1 cellular context compared by ENCODE assay signal in the genomic region with DNA sequence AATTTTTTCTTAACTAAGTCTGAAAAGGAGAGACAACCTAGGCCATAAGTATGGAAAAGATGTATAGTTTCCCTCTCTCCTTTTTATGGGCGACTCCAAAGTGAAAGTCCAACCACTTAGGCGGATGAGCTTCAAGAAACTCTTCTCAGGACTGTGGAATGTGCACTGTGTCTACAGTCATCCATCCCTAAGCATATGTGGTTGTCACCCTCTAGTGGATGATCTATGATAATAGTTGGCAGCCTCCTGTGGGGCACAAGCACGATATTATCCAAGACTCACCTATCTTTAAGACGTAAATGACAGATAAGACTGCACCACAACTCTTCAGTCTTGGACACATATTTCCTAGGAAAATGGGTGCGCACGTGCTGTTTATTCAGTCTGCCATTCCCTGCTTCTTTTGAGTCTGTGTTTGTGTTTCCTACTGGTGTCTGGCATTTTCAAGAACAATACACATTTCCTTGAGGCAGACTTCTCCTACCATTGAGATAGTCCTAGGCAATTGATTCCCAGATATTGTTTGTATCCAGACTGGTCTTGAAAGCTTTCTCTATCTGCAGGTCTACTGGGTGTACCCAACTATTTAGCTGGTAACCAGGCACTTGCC.
A peak's percentile ranks its signal among the peaks of the same experiment; 100 is the strongest.
TF ChIP-seq lines count a peak whose summit lies in the region.

No MANE protein-coding gene starts in this region.

TF ChIP-seq in HepG2, 621 proteins besides CTCF, POLR2A, EP300 and RAD21 (continued from another document and continues in another):
- TF ChIP-seq DMTF1 (CRISPR knock-in tag; IDR thresholded peaks at IDR 0.05) = no peak
- TF ChIP-seq, protein P1, sequence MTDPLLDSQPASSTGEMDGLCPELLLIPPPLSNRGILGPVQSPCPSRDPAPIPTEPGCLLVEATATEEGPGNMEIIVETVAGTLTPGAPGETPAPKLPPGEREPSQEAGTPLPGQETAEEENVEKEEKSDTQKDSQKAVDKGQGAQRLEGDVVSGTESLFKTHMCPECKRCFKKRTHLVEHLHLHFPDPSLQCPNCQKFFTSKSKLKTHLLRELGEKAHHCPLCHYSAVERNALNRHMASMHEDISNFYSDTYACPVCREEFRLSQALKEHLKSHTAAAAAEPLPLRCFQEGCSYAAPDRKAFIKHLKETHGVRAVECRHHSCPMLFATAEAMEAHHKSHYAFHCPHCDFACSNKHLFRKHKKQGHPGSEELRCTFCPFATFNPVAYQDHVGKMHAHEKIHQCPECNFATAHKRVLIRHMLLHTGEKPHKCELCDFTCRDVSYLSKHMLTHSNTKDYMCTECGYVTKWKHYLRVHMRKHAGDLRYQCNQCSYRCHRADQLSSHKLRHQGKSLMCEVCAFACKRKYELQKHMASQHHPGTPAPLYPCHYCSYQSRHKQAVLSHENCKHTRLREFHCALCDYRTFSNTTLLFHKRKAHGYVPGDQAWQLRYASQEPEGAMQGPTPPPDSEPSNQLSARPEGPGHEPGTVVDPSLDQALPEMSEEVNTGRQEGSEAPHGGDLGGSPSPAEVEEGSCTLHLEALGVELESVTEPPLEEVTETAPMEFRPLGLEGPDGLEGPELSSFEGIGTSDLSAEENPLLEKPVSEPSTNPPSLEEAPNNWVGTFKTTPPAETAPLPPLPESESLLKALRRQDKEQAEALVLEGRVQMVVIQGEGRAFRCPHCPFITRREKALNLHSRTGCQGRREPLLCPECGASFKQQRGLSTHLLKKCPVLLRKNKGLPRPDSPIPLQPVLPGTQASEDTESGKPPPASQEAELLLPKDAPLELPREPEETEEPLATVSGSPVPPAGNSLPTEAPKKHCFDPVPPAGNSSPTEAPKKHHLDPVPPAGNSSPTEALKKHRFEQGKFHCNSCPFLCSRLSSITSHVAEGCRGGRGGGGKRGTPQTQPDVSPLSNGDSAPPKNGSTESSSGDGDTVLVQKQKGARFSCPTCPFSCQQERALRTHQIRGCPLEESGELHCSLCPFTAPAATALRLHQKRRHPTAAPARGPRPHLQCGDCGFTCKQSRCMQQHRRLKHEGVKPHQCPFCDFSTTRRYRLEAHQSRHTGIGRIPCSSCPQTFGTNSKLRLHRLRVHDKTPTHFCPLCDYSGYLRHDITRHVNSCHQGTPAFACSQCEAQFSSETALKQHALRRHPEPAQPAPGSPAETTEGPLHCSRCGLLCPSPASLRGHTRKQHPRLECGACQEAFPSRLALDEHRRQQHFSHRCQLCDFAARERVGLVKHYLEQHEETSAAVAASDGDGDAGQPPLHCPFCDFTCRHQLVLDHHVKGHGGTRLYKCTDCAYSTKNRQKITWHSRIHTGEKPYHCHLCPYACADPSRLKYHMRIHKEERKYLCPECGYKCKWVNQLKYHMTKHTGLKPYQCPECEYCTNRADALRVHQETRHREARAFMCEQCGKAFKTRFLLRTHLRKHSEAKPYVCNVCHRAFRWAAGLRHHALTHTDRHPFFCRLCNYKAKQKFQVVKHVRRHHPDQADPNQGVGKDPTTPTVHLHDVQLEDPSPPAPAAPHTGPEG (CRISPR knock-in tag; IDR thresholded peaks at IDR 0.05) = no peak
- TF ChIP-seq ZNF777 (CRISPR knock-in tag; IDR thresholded peaks at IDR 0.05) = no peak
- no peak for TF ChIP-seq KAT2B (IDR thresholded peaks at IDR 0.05; ENCODE audit: borderline replicate concordance, low read depth, low read length)
- TF ChIP-seq GPBP1L1 (CRISPR knock-in tag; IDR thresholded peaks at IDR 0.05) = no peak
- TF ChIP-seq HNRNPLL (IDR thresholded peaks at IDR 0.05; ENCODE audit: low read depth, low read length, poor library complexity, severe bottlenecking) = no peak
- no peak for TF ChIP-seq ARID4A (CRISPR knock-in tag; IDR thresholded peaks at IDR 0.05; ENCODE audit: borderline replicate concordance)
- TF ChIP-seq ZNF563 (CRISPR knock-in tag; IDR thresholded peaks at IDR 0.05) = no peak
- peak; percentile 89 for TF ChIP-seq TEAD3 (CRISPR knock-in tag; optimal IDR thresholded peaks at IDR 0.05; ENCODE audit: borderline replicate concordance)
- TF ChIP-seq ZNF576 (CRISPR knock-in tag; IDR thresholded peaks at IDR 0.05) = no peak
- TF ChIP-seq POLR2AphosphoS5 (IDR thresholded peaks at IDR 0.05; ENCODE audit: low read depth, low read length) = no peak
- TF ChIP-seq MIER2 (CRISPR knock-in tag; IDR thresholded peaks at IDR 0.05) = no peak
- TF ChIP-seq FLYWCH1 (CRISPR knock-in tag; IDR thresholded peaks at IDR 0.05) = no peak
- no peak for TF ChIP-seq HOXA5 (CRISPR knock-in tag; IDR thresholded peaks at IDR 0.05)
- TF ChIP-seq, protein P2, sequence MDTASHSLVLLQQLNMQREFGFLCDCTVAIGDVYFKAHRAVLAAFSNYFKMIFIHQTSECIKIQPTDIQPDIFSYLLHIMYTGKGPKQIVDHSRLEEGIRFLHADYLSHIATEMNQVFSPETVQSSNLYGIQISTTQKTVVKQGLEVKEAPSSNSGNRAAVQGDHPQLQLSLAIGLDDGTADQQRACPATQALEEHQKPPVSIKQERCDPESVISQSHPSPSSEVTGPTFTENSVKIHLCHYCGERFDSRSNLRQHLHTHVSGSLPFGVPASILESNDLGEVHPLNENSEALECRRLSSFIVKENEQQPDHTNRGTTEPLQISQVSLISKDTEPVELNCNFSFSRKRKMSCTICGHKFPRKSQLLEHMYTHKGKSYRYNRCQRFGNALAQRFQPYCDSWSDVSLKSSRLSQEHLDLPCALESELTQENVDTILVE (CRISPR knock-in tag; IDR thresholded peaks at IDR 0.05) = peak; percentile 61; the same call in 1 of the 2 replicates
- no peak for TF ChIP-seq ZBTB33 (CRISPR knock-in tag; IDR thresholded peaks at IDR 0.05)
- no peak for TF ChIP-seq ZNF136 (CRISPR knock-in tag; IDR thresholded peaks at IDR 0.05; ENCODE audit: low read depth)
- 0 out of 2 replicates have a peak, but pooled peaks have one; percentile 28 for TF ChIP-seq THAP11 (CRISPR knock-in tag; IDR thresholded peaks at IDR 0.05)
- no peak for TF ChIP-seq ZNF317 (CRISPR knock-in tag; IDR thresholded peaks at IDR 0.05)
- no peak for TF ChIP-seq ADNP (CRISPR knock-in tag; IDR thresholded peaks at IDR 0.05)
- no peak for TF ChIP-seq REXO4 (CRISPR knock-in tag; IDR thresholded peaks at IDR 0.05; ENCODE audit: borderline replicate concordance)
- TF ChIP-seq MIXL1 (CRISPR knock-in tag; IDR thresholded peaks at IDR 0.05) = 0 out of 2 replicates have a peak, but pooled peaks have one; percentile 33
- no peak for TF ChIP-seq REL (CRISPR knock-in tag; conservative IDR thresholded peaks at IDR 0.05)
- TF ChIP-seq SP2 (CRISPR knock-in tag; IDR thresholded peaks at IDR 0.05) = no peak
- no peak for TF ChIP-seq ZNF180 (CRISPR knock-in tag; IDR thresholded peaks at IDR 0.05; ENCODE audit: borderline replicate concordance, low read depth)
- no peak for TF ChIP-seq FOXJ3 (CRISPR knock-in tag; IDR thresholded peaks at IDR 0.05; ENCODE audit: borderline replicate concordance)
- TF ChIP-seq XBP1 (CRISPR knock-in tag; IDR thresholded peaks at IDR 0.05) = no peak
- no peak for TF ChIP-seq ZSCAN12 (CRISPR knock-in tag; IDR thresholded peaks at IDR 0.05)
- no peak for TF ChIP-seq ZBTB34 (CRISPR knock-in tag; IDR thresholded peaks at IDR 0.05)
- TF ChIP-seq PRPF4 (IDR thresholded peaks at IDR 0.05; ENCODE audit: low read depth, low read length, poor library complexity, severe bottlenecking) = no peak
- no peak for TF ChIP-seq ZNF263 (CRISPR knock-in tag; IDR thresholded peaks at IDR 0.05)
- TF ChIP-seq TCF7 (IDR thresholded peaks at IDR 0.05; ENCODE audit: low read depth) = no peak
- TF ChIP-seq ZMYM2 (CRISPR knock-in tag; IDR thresholded peaks at IDR 0.05) = no peak
- peak; percentile 98 for TF ChIP-seq STAG1 (CRISPR knock-in tag; IDR thresholded peaks at IDR 0.05)
- TF ChIP-seq PRMT3 (CRISPR knock-in tag; IDR thresholded peaks at IDR 0.05; ENCODE audit: borderline replicate concordance, low read depth) = no peak
- 0 out of 2 replicates have a peak, but pooled peaks have one; percentile 19 for TF ChIP-seq FOSL2 (CRISPR knock-in tag; IDR thresholded peaks at IDR 0.05)
- TF ChIP-seq, protein P3, sequence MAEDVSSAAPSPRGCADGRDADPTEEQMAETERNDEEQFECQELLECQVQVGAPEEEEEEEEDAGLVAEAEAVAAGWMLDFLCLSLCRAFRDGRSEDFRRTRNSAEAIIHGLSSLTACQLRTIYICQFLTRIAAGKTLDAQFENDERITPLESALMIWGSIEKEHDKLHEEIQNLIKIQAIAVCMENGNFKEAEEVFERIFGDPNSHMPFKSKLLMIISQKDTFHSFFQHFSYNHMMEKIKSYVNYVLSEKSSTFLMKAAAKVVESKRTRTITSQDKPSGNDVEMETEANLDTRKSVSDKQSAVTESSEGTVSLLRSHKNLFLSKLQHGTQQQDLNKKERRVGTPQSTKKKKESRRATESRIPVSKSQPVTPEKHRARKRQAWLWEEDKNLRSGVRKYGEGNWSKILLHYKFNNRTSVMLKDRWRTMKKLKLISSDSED (CRISPR knock-in tag; IDR thresholded peaks at IDR 0.05) = no peak
- TF ChIP-seq FOXA1 (IDR thresholded peaks at IDR 0.05) = no peak
- peak; percentile 57 for TF ChIP-seq FOXA1 (CRISPR knock-in tag; IDR thresholded peaks at IDR 0.05)
- TF ChIP-seq ZFP36L1 (CRISPR knock-in tag; IDR thresholded peaks at IDR 0.05) = no peak
